8 cellular contexts compared by ENCODE assay signal in the genomic region with DNA sequence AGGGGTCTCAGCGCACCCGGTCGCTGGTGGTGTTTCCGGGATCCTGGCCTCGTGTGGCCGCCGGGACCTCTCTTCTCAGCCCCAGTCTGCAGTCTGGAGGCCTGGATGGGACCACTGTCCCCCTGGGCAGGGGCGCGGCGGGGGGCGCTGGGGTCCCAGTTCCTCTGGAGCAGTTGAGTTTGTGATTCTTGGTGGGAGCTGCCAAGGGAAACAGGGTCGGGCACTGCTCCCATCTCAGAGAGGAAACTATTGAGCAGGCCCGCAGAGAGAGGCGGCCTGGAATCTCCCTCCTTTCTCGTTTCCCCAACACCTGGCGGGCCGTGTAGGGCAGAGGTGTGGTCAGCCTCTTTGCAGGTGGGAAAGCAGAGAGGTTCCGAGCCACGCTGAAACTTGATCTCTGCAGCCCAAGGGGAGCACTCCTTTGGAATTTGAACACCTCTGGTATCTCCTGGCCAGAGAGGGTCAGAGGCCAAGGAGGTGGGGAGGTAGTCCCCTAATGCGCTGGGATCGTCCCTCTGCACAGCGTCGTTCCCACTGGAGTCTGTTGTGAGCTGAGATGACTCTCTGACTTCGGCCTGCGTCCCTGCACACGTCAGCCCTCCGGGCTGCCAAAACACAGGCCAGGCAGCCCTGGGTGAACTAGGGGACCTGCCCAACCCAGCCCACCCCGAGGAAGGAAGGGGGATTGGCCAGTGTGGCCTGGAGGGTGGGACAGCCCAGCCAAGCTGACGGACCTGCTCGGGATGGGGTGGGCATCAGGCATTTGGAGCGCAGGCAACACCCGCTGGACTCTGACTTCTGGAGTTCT. TPM values are rescaled to one million over a fixed set of nuclear protein-coding genes. Genes with fewer than 3 reads are reported as not detected.
DNase-seq lines count a peak whose midpoint lies in the region; ATAC-seq and TF ChIP-seq lines count a peak whose summit lies in the region.

No MANE protein-coding gene starts in this region.

- BruUV-seq in Calu3 (replicated peaks; lab: Mats Ljungman, UMichigan) = TSS peak; percentile 18

- peak overlapping the region; percentile 85 for H3K27ac ChIP-seq in VCaP

- no peak overlapping the region for H3K27ac Mint-ChIP-seq in Calu3 (ENCODE audit: unreplicated experiment)
- H3K27ac Mint-ChIP-seq in nephron progenitor cell = no peak overlapping the region

- H3K36me3 Mint-ChIP-seq in Calu3 (ENCODE audit: insufficient read depth, unreplicated experiment) (peaks cover 8% of the 10 kb centered on the region), nephron progenitor cell (ENCODE audit: low read depth) (no peaks in the 10 kb centered on the region)

- intact Hi-C loops in Calu3 (cut with micrococcal nuclease; ENCODE audit: unreplicated experiment) = no loop called here

- peak; percentile 28 for ATAC-seq in HG02884 (IDR thresholded peaks at IDR 0.05; ENCODE audit: unreplicated experiment)

- TF ChIP-seq CTCF in Calu3 (IDR thresholded peaks at IDR 0.05; ENCODE audit: unreplicated experiment) = no peak
- TF ChIP-seq CTCF in VCaP (conservative IDR thresholded peaks at IDR 0.05) = no peak
- no peak for TF ChIP-seq CTCF in nephron progenitor cell (IDR thresholded peaks at IDR 0.05)

- peak overlapping the region; percentile 81 for H3K4me3 Mint-ChIP-seq in Calu3 (ENCODE audit: low read depth, unreplicated experiment)
- peak overlapping the region; percentile 79 for H3K4me3 Mint-ChIP-seq in nephron progenitor cell

- DNase-seq in Calu3 (peak; percentile 28), fibroblast of peridontal ligament (ENCODE audit: extremely low read depth) (peak; percentile 68), nephron progenitor cell (peak; percentile 28), MV-4-11 (lab: John Stamatoyannopoulos, UW) (no peak), NCI-H446 (lab: John Stamatoyannopoulos, UW) (no peak), NCI-H1694 treated with DMSO at 0.1 percent for 48 hours (lab: John Stamatoyannopoulos, UW) (no peak)

- CTCF ChIA-PET in Calu3 (lab: Charles Lee) = interaction anchor here (0.6 to 1.1 kb wide), 3 partner anchors 26 to 60 kb away, joined by 3 read pairs; a partner anchor contains a TSS

- H3K4me1 Mint-ChIP-seq in Calu3 (ENCODE audit: low read depth, unreplicated experiment) (peaks cover 3% of the 10 kb centered on the region), nephron progenitor cell (peaks cover 44% of the 10 kb centered on the region)

- H3K27me3 Mint-ChIP-seq in Calu3 (ENCODE audit: unreplicated experiment) = no peaks in the 10 kb centered on the region
- peaks cover 42% of the 10 kb centered on the region for H3K27me3 Mint-ChIP-seq in nephron progenitor cell (ENCODE audit: low read depth, poor library complexity)

- H3K9me3 Mint-ChIP-seq in Calu3 (ENCODE audit: low read depth, unreplicated experiment) (no peaks in the 10 kb centered on the region), nephron progenitor cell (no peaks in the 10 kb centered on the region)

RNA-seq across cellular contexts. Expression of a gene that starts 0.8 kb away (rescaled TPM):
- 2.4 and 2.9 TPM in 2 replicates for total RNA-seq in Calu3 (2022)

RNA-seq across cellular contexts. Expression of a gene that starts 49.0 kb away (rescaled TPM):
- 15.4 and 17.5 TPM in 2 replicates for total RNA-seq in Calu3 (2022)

RNA-seq across cellular contexts. Expression of a gene that starts 59.9 kb away (rescaled TPM):
- total RNA-seq in Calu3 (2022) = 72.9 and 77.9 TPM in 2 replicates

Comparison
In these comparisons a context has a peak if more than half of its experiments do, and no peak if none do; other contexts are left out.
1. DNase-seq: peak in Calu3 (single experiment), fibroblast of peridontal ligament (single experiment) and nephron progenitor cell (single experiment); none in MV-4-11 (single experiment), NCI-H446 (0 of 2) and NCI-H1694 treated with DMSO at 0.1 percent for 48 hours (single experiment).